In genomic region chr20:32315399-32315798, GRCh38 we compare ENCODE assay signal across 17 cellular contexts. TPM values are rescaled to one million over a fixed set of nuclear protein-coding genes. Genes with fewer than 3 reads are reported as not detected.
DNase-seq lines count a peak whose midpoint lies in the region; ATAC-seq and TF ChIP-seq lines count a peak whose summit lies in the region.
"Had no signal": no experiment of that assay in that cellular context is flagged by ENCODE, and none has a peak within 500 bp of the region (broad histone marks: within the 10 kb centered on the region; RNA-seq: fewer than 3 reads in every experiment).

No MANE protein-coding gene starts in this region.

- H3K36me3 ChIP-seq in body of pancreas (replicated peaks in 1 of 2; ENCODE audit: insufficient read depth in 1 of 2, low read depth in 2 of 2), result peaks cover 0 to 5% of the 10 kb centered on the region in 2 donors
- H3K36me3 ChIP-seq in spleen, result peaks cover 0 to 89% (median 50%) of the 10 kb centered on the region in 6 donors
- peaks cover 48% of the 10 kb centered on the region for H3K36me3 ChIP-seq in endodermal cell (ENCODE audit: control insufficient read depth, insufficient read depth, low read length)

- H3K4me3 Mint-ChIP-seq in T-helper 17 cell (no peak overlapping the region), endodermal cell (no peak overlapping the region)
- H3K4me3 Mint-ChIP-seq: CD4-positive, CD25-positive, alpha-beta regulatory T cell; IgD-negative memory B cell had no signal

- TF ChIP-seq CTCF in body of pancreas (IDR thresholded peaks at IDR 0.05), result no peak
- TF ChIP-seq CTCF in spleen (IDR thresholded peaks at IDR 0.05 in 8 of 11, conservative IDR thresholded peaks at IDR 0.05 in 3 of 11), result no peak
- TF ChIP-seq CTCF in endodermal cell (conservative IDR thresholded peaks at IDR 0.05), result no peak

- no peaks in the 10 kb centered on the region for H3K27me3 ChIP-seq in body of pancreas
- H3K27me3 ChIP-seq in spleen (replicated peaks in 1 of 7), result no peaks in the 10 kb centered on the region
- H3K27me3 ChIP-seq in endodermal cell (ENCODE audit: control insufficient read depth, insufficient read depth, low read length, poor library complexity, severe bottlenecking), result no peaks in the 10 kb centered on the region
- H3K27me3 ChIP-seq: Peyer's patch had no signal

- intact Hi-C loops in body of pancreas (cut with DNase I), result no loop called here
- intact Hi-C loops in spleen (cut with DNase I; ENCODE audit: low total_unique reads), result no loop called here

- H3K4me1 ChIP-seq in body of pancreas (peaks cover 43% of the 10 kb centered on the region), spleen (no peaks in the 10 kb centered on the region), endodermal cell (ENCODE audit: control insufficient read depth, insufficient read depth, low read length) (no peaks in the 10 kb centered on the region)
- H3K4me1 ChIP-seq: Peyer's patch had no signal

- H3K9me3 Mint-ChIP-seq in activated naive CD4-positive, alpha-beta T cell treated with anti-CD3 and anti-CD28 coated beads, Interleukin-2, amount 50 U/mL, for 72 hours, result peaks cover 0 to 4% of the 10 kb centered on the region in 2 donors
- no peaks in the 10 kb centered on the region for H3K9me3 Mint-ChIP-seq in endodermal cell
- H3K9me3 Mint-ChIP-seq: CD4-positive, CD25-positive, alpha-beta regulatory T cell; IgD-negative memory B cell had no signal

- H3K4me3 ChIP-seq in body of pancreas (no peak overlapping the region), spleen (no peak overlapping the region), endodermal cell (ENCODE audit: low read length) (no peak overlapping the region)
- H3K4me3 ChIP-seq: Peyer's patch had no signal

- H3K9ac ChIP-seq in endodermal cell (ENCODE audit: extremely low read depth, low read length, poor library complexity, severe bottlenecking), result no peak overlapping the region

- peak in 1 of 2 donors; percentile 44 for DNase-seq in activated naive CD4-positive, alpha-beta T cell treated with anti-CD3 and anti-CD28 coated beads, Interleukin-2, amount 50 U/mL, for 72 hours (ENCODE audit: low spot score in 2 of 2)
- no peak for DNase-seq in activated naive CD4-positive, alpha-beta T cell treated with Interleukin-2 at 50 U/mL for 16 hours
- no peak for DNase-seq in T-helper 17 cell
- DNase-seq in body of pancreas, result no peak
- peak; percentile 32 for DNase-seq in spleen
- DNase-seq in endodermal cell, result no peak
- DNase-seq: CD4-positive, CD25-positive, alpha-beta regulatory T cell; EL; GF-D8; NCI-H1105; NCI-H146; NCI-H2029; NCI-H2227 treated with DMSO at 0.1 percent for 48 hours; NCI-H510A treated with DMSO at 0.1 percent for 48 hours; Peyer's patch had no signal

- H3K27ac Mint-ChIP-seq in activated naive CD4-positive, alpha-beta T cell treated with anti-CD3 and anti-CD28 coated beads, Interleukin-2, amount 50 U/mL, for 72 hours, result peak overlapping the region; percentile 31 to 46
- peak overlapping the region; percentile 62 for H3K27ac Mint-ChIP-seq in T-helper 17 cell
- H3K27ac Mint-ChIP-seq in endodermal cell, result no peak overlapping the region

- H3K36me3 Mint-ChIP-seq in activated naive CD4-positive, alpha-beta T cell treated with anti-CD3 and anti-CD28 coated beads, Interleukin-2, amount 50 U/mL, for 72 hours, result peaks cover 25 to 61% of the 10 kb centered on the region in 2 donors
- H3K36me3 Mint-ChIP-seq in T-helper 17 cell (ENCODE audit: low read depth) (peaks cover 8% of the 10 kb centered on the region), endodermal cell (ENCODE audit: low read depth) (peaks cover 62% of the 10 kb centered on the region)

- 73 to 78% methylated on average over 3 of the region's 3 CpGs for WGBS in body of pancreas, 2 donors
- WGBS in spleen, 5 donors, result 90 to 100% (median 99%) methylated on average over 3 of the region's 3 CpGs
- 99 to 100% methylated on average over 3 of the region's 3 CpGs for WGBS in endodermal cell (ENCODE audit: insufficient coverage in 1 of 2, insufficient read length in 1 of 2), 2 experiments

- H3K4me1 Mint-ChIP-seq in T-helper 17 cell (peaks cover 11% of the 10 kb centered on the region), endodermal cell (no peaks in the 10 kb centered on the region)

- H3K9me3 ChIP-seq in T-helper 17 cell (ENCODE audit: control insufficient read depth, low read length, poor library complexity, severe bottlenecking) (no peaks in the 10 kb centered on the region), body of pancreas (no peaks in the 10 kb centered on the region), spleen (no peaks in the 10 kb centered on the region), endodermal cell (ENCODE audit: control insufficient read depth, low read length) (no peaks in the 10 kb centered on the region)
- H3K9me3 ChIP-seq: Peyer's patch had no signal

- H3K27me3 Mint-ChIP-seq in T-helper 17 cell, result no peaks in the 10 kb centered on the region
- H3K27me3 Mint-ChIP-seq in endodermal cell (ENCODE audit: insufficient read depth), result no peaks in the 10 kb centered on the region
- H3K27me3 Mint-ChIP-seq: CD4-positive, CD25-positive, alpha-beta regulatory T cell; IgD-negative memory B cell had no signal

- TF ChIP-seq POLR2A in body of pancreas (IDR thresholded peaks at IDR 0.05), result no peak
- TF ChIP-seq POLR2A in spleen (IDR thresholded peaks at IDR 0.05), result no peak

- H3K27ac ChIP-seq in body of pancreas, result peak overlapping the region; percentile 72 to 94 (median 80)
- H3K27ac ChIP-seq in spleen, result no peak overlapping the region
- no peak overlapping the region for H3K27ac ChIP-seq in endodermal cell (ENCODE audit: low read depth, low read length)
- H3K27ac ChIP-seq: Peyer's patch had no signal

- ATAC-seq in activated naive CD4-positive, alpha-beta T cell treated with anti-CD3 and anti-CD28 coated beads, Interleukin-2, amount 50 U/mL, for 72 hours, result no peak
- ATAC-seq in T-helper 17 cell, result no peak
- ATAC-seq in body of pancreas, result no peak
- ATAC-seq in HG03571 (IDR thresholded peaks at IDR 0.05; ENCODE audit: unreplicated experiment), result no peak

RNA-seq across cellular contexts. Expression of gene KIF3B, which starts 37.9 kb away (rescaled TPM):
- total RNA-seq in activated naive CD4-positive, alpha-beta T cell treated with anti-CD3 and anti-CD28 coated beads, Interleukin-2, amount 50 U/mL, for 72 hours, result 10 to 100 TPM; 21.9 to 37.8 TPM
- 10 to 100 TPM; 13.4 to 14.4 TPM for total RNA-seq in T-helper 17 cell
- total RNA-seq in body of pancreas, result 10 to 100 TPM; 23.1 to 28.3 TPM
- total RNA-seq in spleen, result 10 to 100 TPM; 19.2 to 25.9 (median 23.9) TPM
- 1 to 10 TPM; 3.8 to 7.3 (median 4.7) TPM for polyA plus RNA-seq in spleen
- total RNA-seq in endodermal cell, result 10 to 100 TPM; 31.4 to 41.1 TPM
- 21.1 TPM for polyA plus RNA-seq in endodermal cell (2013, experiment 1 of 2)
- 21.3 TPM for polyA plus RNA-seq in endodermal cell (2013, experiment 2 of 2)

RNA-seq across cellular contexts. Expression of gene ASXL1, which starts 42.7 kb away (rescaled TPM):
- 100 to 1,000 TPM; 153 to 195 TPM for total RNA-seq in activated naive CD4-positive, alpha-beta T cell treated with anti-CD3 and anti-CD28 coated beads, Interleukin-2, amount 50 U/mL, for 72 hours
- total RNA-seq in T-helper 17 cell (100 to 1,000 TPM; 198 to 207 TPM), body of pancreas (100 to 1,000 TPM in 1 of 2 donors, 10 to 100 TPM in 1; 57.9 to 102 TPM), spleen (100 to 1,000 TPM in 4 of 7 donors, 10 to 100 TPM in 3; 88.2 to 149 (median 101) TPM), endodermal cell (10 to 100 TPM; 88.9 to 98.6 TPM)
- 10 to 100 TPM; 14.1 to 33.6 (median 29.4) TPM for polyA plus RNA-seq in spleen
- 72.1 TPM for polyA plus RNA-seq in endodermal cell (2013, experiment 1 of 2)
- 63.8 TPM for polyA plus RNA-seq in endodermal cell (2013, experiment 2 of 2)

Comparison
In these comparisons a context has a peak if more than half of its experiments do, and no peak if none do; other contexts are left out.
1. H3K27ac ChIP-seq: peak in body of pancreas (4 of 4); none in spleen (0 of 8) and endodermal cell (single experiment).